ENCODE assay signal across 8 cellular contexts in genomic region chr17:82414548-82415281, GRCh38. TPM values are rescaled to one million over a fixed set of nuclear protein-coding genes. Genes with fewer than 3 reads are reported as not detected.
DNase-seq lines count a peak whose midpoint lies in the region; ATAC-seq, FAIRE-seq and TF ChIP-seq lines count a peak whose summit lies in the region.

No MANE protein-coding gene starts in this region.

- no peak overlapping the region for H3K4me3 Mint-ChIP-seq in activated CD4-positive, alpha-beta memory T cell treated with anti-CD3 and anti-CD28 coated beads for 36 hours

- no peaks in the 10 kb centered on the region for H3K27me3 Mint-ChIP-seq in activated CD4-positive, alpha-beta memory T cell treated with anti-CD3 and anti-CD28 coated beads for 36 hours

- H3K4me1 ChIP-seq in lower lobe of right lung = peaks cover 22% of the 10 kb centered on the region

- H3K9me3 Mint-ChIP-seq in activated CD4-positive, alpha-beta memory T cell treated with anti-CD3 and anti-CD28 coated beads for 36 hours = no peaks in the 10 kb centered on the region

- ATAC-seq in lower lobe of right lung = peak; percentile 54 to 74
- no peak for ATAC-seq in HG03520 (IDR thresholded peaks at IDR 0.05; ENCODE audit: unreplicated experiment)

- CTCF ChIA-PET in activated CD4-positive, alpha-beta memory T cell treated with anti-CD3 and anti-CD28 coated beads for 36 hours (lab: Charles Lee) = interaction anchor here (0.8 to 1.9 kb wide), 10 partner anchors 10 to 384 kb away, joined by 3 to 6 read pairs (median 4); partner anchors contain the start of gene RAC3

- H3K36me3 ChIP-seq in lower lobe of right lung = no peaks in the 10 kb centered on the region

- no peak overlapping the region for H3K27ac ChIP-seq in lower lobe of right lung

- peaks cover 2% of the 10 kb centered on the region for H3K36me3 Mint-ChIP-seq in activated CD4-positive, alpha-beta memory T cell treated with anti-CD3 and anti-CD28 coated beads for 36 hours

- peak; percentile 55 for TF ChIP-seq CTCF in lower lobe of right lung (IDR thresholded peaks at IDR 0.05)

- H3K27ac Mint-ChIP-seq in activated CD4-positive, alpha-beta memory T cell treated with anti-CD3 and anti-CD28 coated beads for 36 hours = no peak overlapping the region

- H3K4me3 ChIP-seq in lower lobe of right lung = no peak overlapping the region

- peak; percentile 68 for DNase-seq in GM12891 (ENCODE audit: insufficient read length, low spot score)
- DNase-seq in NCI-H226 = peak; percentile 54
- peak; percentile 83 for DNase-seq in activated CD4-positive, alpha-beta memory T cell treated with anti-CD3 and anti-CD28 coated beads for 36 hours
- DNase-seq in dermis blood vessel endothelial cell = peak; percentile 82
- DNase-seq in lower lobe of right lung = peak; percentile 81
- peak; percentile 48 for DNase-seq in stimulated activated CD8-positive, alpha-beta memory T cell treated with anti-CD3 and anti-CD28 coated beads, Interleukin-12 subunit alpha, Interleukin-12 subunit beta, amount 100 ng/mL, for 4 hours (ENCODE audit: low read depth)
- no peak for DNase-seq in NCI-H446 treated with DMSO at 0.1 percent for 48 hours (lab: John Stamatoyannopoulos, UW)

- no peaks in the 10 kb centered on the region for H3K9me3 ChIP-seq in lower lobe of right lung

- no peaks in the 10 kb centered on the region for H3K27me3 ChIP-seq in lower lobe of right lung (ENCODE audit: low read depth)

- intact Hi-C loops in activated CD4-positive, alpha-beta memory T cell treated with anti-CD3 and anti-CD28 coated beads for 36 hours (cut with micrococcal nuclease) = loop anchor here (1.0 to 10.0 kb wide), 2 partner anchors 63 to 380 kb away; partner anchors contain the start of genes DCXR and RAC3
- intact Hi-C loops in lower lobe of right lung (cut with DNase I) = no loop called here

- no peak for FAIRE-seq in GM12891 (lab: Jason Lieb, UNC)

- no peak for TF ChIP-seq POLR2A in GM12891 (IDR thresholded peaks at IDR 0.05; ENCODE audit: low read depth, low read length)

- POLR2A ChIA-PET in activated CD4-positive, alpha-beta memory T cell treated with anti-CD3 and anti-CD28 coated beads for 36 hours (lab: Charles Lee) = interaction anchor here (0.8 kb wide), 1 partner anchor 173 kb away, joined by 3 read pairs; no protein-coding TSS in a partner anchor

- peaks cover 23% of the 10 kb centered on the region for H3K4me1 Mint-ChIP-seq in activated CD4-positive, alpha-beta memory T cell treated with anti-CD3 and anti-CD28 coated beads for 36 hours (ENCODE audit: low read depth)

TF ChIP-seq in GM12891, 5 proteins besides CTCF, POLR2A, EP300 and RAD21:
- no peak for TF ChIP-seq PAX5 (IDR thresholded peaks at IDR 0.05; ENCODE audit: insufficient read depth, low read length, severe bottlenecking)
- no peak for TF ChIP-seq POLR2AphosphoS5 (IDR thresholded peaks at IDR 0.05; ENCODE audit: low read depth, low read length)
- no peak for TF ChIP-seq TAF1 (IDR thresholded peaks at IDR 0.05; ENCODE audit: low read depth, low read length)
- no peak for TF ChIP-seq POU2F2 (IDR thresholded peaks at IDR 0.05; ENCODE audit: low read depth, low read length)
- no peak for TF ChIP-seq SPI1 (IDR thresholded peaks at IDR 0.05; ENCODE audit: low read depth, low read length)

RNA-seq across cellular contexts. Expression of gene HEXD, which starts 3.4 kb away (rescaled TPM):
- 7.6 TPM for polyA plus RNA-seq in GM12891 (2012; ENCODE audit: low read depth, missing spikeins)
- total RNA-seq in activated CD4-positive, alpha-beta memory T cell treated with anti-CD3 and anti-CD28 coated beads for 36 hours = 10 to 100 TPM; 21.7 to 26.0 TPM
- 13.1 and 22.0 TPM in 2 replicates for total RNA-seq in dermis blood vessel endothelial cell
- total RNA-seq in lower lobe of right lung = 60.2 TPM

RNA-seq across cellular contexts. Expression of gene OGFOD3, which starts 3.7 kb away (rescaled TPM):
- 9.9 TPM for polyA plus RNA-seq in GM12891 (2012; ENCODE audit: low read depth, missing spikeins)
- total RNA-seq in activated CD4-positive, alpha-beta memory T cell treated with anti-CD3 and anti-CD28 coated beads for 36 hours = 10 to 100 TPM; 29.7 to 32.2 TPM
- total RNA-seq in dermis blood vessel endothelial cell = 35.1 and 44.0 TPM in 2 replicates
- total RNA-seq in lower lobe of right lung = 27.1 TPM

RNA-seq across cellular contexts. Expression of gene CYBC1, which starts 35.8 kb away (rescaled TPM):
- 104 TPM for polyA plus RNA-seq in GM12891 (2012; ENCODE audit: low read depth, missing spikeins)
- 100 to 1,000 TPM; 333 to 343 TPM for total RNA-seq in activated CD4-positive, alpha-beta memory T cell treated with anti-CD3 and anti-CD28 coated beads for 36 hours
- total RNA-seq in dermis blood vessel endothelial cell = 59.8 and 75.4 TPM in 2 replicates
- total RNA-seq in lower lobe of right lung = 132 TPM

RNA-seq across cellular contexts. Expression of gene UTS2R, which starts 43.1 kb away (rescaled TPM):
- polyA plus RNA-seq in GM12891 (2012; ENCODE audit: low read depth, missing spikeins) = 0.50 TPM
- not detected for total RNA-seq in activated CD4-positive, alpha-beta memory T cell treated with anti-CD3 and anti-CD28 coated beads for 36 hours
- total RNA-seq in dermis blood vessel endothelial cell (not detected in 2 replicates), lower lobe of right lung (not detected)

RNA-seq across cellular contexts. Expression of gene NARF, which starts 43.8 kb away (rescaled TPM):
- 119 TPM for polyA plus RNA-seq in GM12891 (2012; ENCODE audit: low read depth, missing spikeins)
- 100 to 1,000 TPM; 101 to 110 TPM for total RNA-seq in activated CD4-positive, alpha-beta memory T cell treated with anti-CD3 and anti-CD28 coated beads for 36 hours
- total RNA-seq in dermis blood vessel endothelial cell = 85.5 and 105 TPM in 2 replicates
- total RNA-seq in lower lobe of right lung = 54.9 TPM
